ENCODE assay signal across 13 cellular contexts in the genomic region with DNA sequence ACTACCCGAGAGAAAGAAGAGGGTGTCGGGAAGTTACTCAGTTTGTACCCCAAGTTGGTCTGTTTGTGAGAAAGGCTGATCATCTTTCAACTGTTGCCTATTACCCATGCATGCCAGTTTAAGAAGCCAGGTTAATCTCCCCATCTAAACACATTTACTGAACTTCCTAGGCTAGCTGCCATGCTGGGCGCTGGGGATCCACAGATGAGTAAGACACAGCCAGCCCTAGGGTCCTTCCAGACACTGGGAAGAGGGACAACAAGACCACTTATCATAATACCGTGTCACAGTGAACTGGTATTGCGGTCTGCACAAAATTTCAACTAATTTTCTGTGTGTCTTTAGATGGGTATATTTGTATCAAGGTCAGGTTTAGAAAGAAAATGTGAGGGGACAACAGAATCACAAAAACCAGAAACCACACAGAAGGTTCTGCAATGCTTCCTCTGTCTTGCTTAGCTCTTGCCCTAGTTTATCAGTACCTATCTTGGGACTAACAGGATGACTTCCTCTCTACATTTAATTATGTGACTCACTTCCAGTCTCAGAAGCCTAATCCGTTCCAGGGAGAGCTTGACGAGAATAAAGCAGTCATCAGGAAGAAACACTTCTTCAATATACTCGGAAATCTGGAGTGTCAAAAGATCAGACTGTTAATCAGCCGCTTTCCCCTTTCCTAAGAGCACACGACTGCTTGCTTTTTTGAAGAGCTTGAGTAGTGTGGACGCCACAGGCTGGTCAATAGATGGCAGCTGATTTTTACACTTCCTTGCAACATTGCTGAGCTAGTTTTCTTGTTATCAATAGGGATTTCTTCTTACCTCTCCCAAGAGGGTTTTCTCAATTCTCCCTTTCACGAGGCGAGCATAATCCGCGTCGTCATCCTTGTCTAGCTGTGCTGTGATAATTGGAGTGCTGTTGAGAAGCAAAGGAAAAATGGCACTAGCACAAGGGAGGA. TPM values are rescaled to one million over a fixed set of nuclear protein-coding genes. Genes with fewer than 3 reads are reported as not detected.
A peak's percentile ranks its signal among the peaks of the same experiment; 100 is the strongest.
DNase-seq lines count a peak whose midpoint lies in the region; ATAC-seq, FAIRE-seq and TF ChIP-seq lines count a peak whose summit lies in the region.
"Had no signal": no experiment of that assay in that cellular context is flagged by ENCODE, and none has a peak within 500 bp of the region (broad histone marks: within the 10 kb centered on the region; RNA-seq: fewer than 3 reads in every experiment).

No MANE protein-coding gene starts in this region.

- H3K27ac Mint-ChIP-seq in activated naive CD8-positive, alpha-beta T cell treated with anti-CD3 and anti-CD28 coated beads for 36 hours, result no peak overlapping the region
- H3K27ac Mint-ChIP-seq: activated CD8-positive, alpha-beta T cell treated with anti-CD3 and anti-CD28 coated beads for 36 hours; activated naive CD8-positive, alpha-beta T cell treated with anti-CD3 and anti-CD28 coated beads, Interleukin-2, amount 10 ng/mL, durations not matched to agents 7 days and 5 days; IgD-negative memory B cell; stimulated activated naive CD8-positive, alpha-beta T cell treated with anti-CD3 and anti-CD28 coated beads, Interleukin-15, Interleukin-2, amounts not matched to agents 100 ng/mL and 50 ng/mL, for 24 hours had no signal

- H3K4me1 ChIP-seq in ACC112 (ENCODE audit: control insufficient read depth, insufficient read depth, low read length, unreplicated experiment) (peaks cover 20% of the 10 kb centered on the region), hepatocyte (ENCODE audit: insufficient read depth) (no peaks in the 10 kb centered on the region)

- H3K36me3 Mint-ChIP-seq in activated naive CD8-positive, alpha-beta T cell treated with anti-CD3 and anti-CD28 coated beads for 36 hours, result peaks cover 13% of the 10 kb centered on the region

- H3K27me3 ChIP-seq in ACC112 (ENCODE audit: insufficient read depth, low read length), result no peaks in the 10 kb centered on the region
- no peaks in the 10 kb centered on the region for H3K27me3 ChIP-seq in hepatocyte

- H3K9me2 ChIP-seq in hepatocyte (replicated peaks; ENCODE audit: insufficient read depth), result no peaks in the 10 kb centered on the region

- H3K79me2 ChIP-seq in ACC112 (ENCODE audit: control insufficient read depth, insufficient read depth, low read length, unreplicated experiment), result no peaks in the 10 kb centered on the region
- no peaks in the 10 kb centered on the region for H3K79me2 ChIP-seq in hepatocyte

- DNase-seq in H54 (ENCODE audit: insufficient read length, low spot score) (peak; percentile 39), amniotic epithelial cell (ENCODE audit: low read depth) (peak; percentile 74), left lobe of liver (ENCODE audit: low spot score) (no peak), hepatocyte (ENCODE audit: low spot score) (no peak), sciatic nerve (ENCODE audit: low spot score) (no peak)
- no peak for DNase-seq in activated naive CD8-positive, alpha-beta T cell treated with anti-CD3 and anti-CD28 coated beads for 36 hours
- DNase-seq: activated CD8-positive, alpha-beta T cell treated with anti-CD3 and anti-CD28 coated beads for 36 hours; activated naive CD8-positive, alpha-beta T cell treated with anti-CD3 and anti-CD28 coated beads, Interleukin-2, amount 10 ng/mL, durations not matched to agents 7 days and 5 days; CD4-positive, CD25-positive, alpha-beta regulatory T cell had no signal

- no peak for TF ChIP-seq CTCF in hepatocyte (IDR thresholded peaks at IDR 0.05; ENCODE audit: poor library complexity)

- no peaks in the 10 kb centered on the region for H3K9me3 Mint-ChIP-seq in activated naive CD8-positive, alpha-beta T cell treated with anti-CD3 and anti-CD28 coated beads for 36 hours
- H3K9me3 Mint-ChIP-seq: activated CD8-positive, alpha-beta T cell treated with anti-CD3 and anti-CD28 coated beads for 36 hours; activated naive CD8-positive, alpha-beta T cell treated with anti-CD3 and anti-CD28 coated beads, Interleukin-2, amount 10 ng/mL, durations not matched to agents 7 days and 5 days; CD4-positive, CD25-positive, alpha-beta regulatory T cell; IgD-negative memory B cell; stimulated activated naive CD8-positive, alpha-beta T cell treated with anti-CD3 and anti-CD28 coated beads, Interleukin-15, Interleukin-2, amounts not matched to agents 100 ng/mL and 50 ng/mL, for 24 hours had no signal

- H4K20me1 ChIP-seq in hepatocyte (ENCODE audit: insufficient read depth, poor library complexity, severe bottlenecking), result no peaks in the 10 kb centered on the region

- H3K4me3 ChIP-seq in ACC112 (ENCODE audit: low read depth, low read length), result no peak overlapping the region
- no peak overlapping the region for H3K4me3 ChIP-seq in hepatocyte

- H3K27ac ChIP-seq in ACC112 (ENCODE audit: low read depth, low read length) (peak overlapping the region; percentile 56), hepatocyte (no peak overlapping the region)

- H3K27me3 Mint-ChIP-seq in activated naive CD8-positive, alpha-beta T cell treated with anti-CD3 and anti-CD28 coated beads for 36 hours, result no peaks in the 10 kb centered on the region
- H3K27me3 Mint-ChIP-seq: activated CD8-positive, alpha-beta T cell treated with anti-CD3 and anti-CD28 coated beads for 36 hours; activated naive CD8-positive, alpha-beta T cell treated with anti-CD3 and anti-CD28 coated beads, Interleukin-2, amount 10 ng/mL, durations not matched to agents 7 days and 5 days; CD4-positive, CD25-positive, alpha-beta regulatory T cell; IgD-negative memory B cell; stimulated activated naive CD8-positive, alpha-beta T cell treated with anti-CD3 and anti-CD28 coated beads, Interleukin-15, Interleukin-2, amounts not matched to agents 100 ng/mL and 50 ng/mL, for 24 hours had no signal

- H3K4me1 Mint-ChIP-seq in activated naive CD8-positive, alpha-beta T cell treated with anti-CD3 and anti-CD28 coated beads for 36 hours, result no peaks in the 10 kb centered on the region
- H3K4me1 Mint-ChIP-seq: activated naive CD8-positive, alpha-beta T cell treated with anti-CD3 and anti-CD28 coated beads, Interleukin-2, amount 10 ng/mL, durations not matched to agents 7 days and 5 days; CD4-positive, CD25-positive, alpha-beta regulatory T cell; IgD-negative memory B cell had no signal

- H3K36me3 ChIP-seq in ACC112 (ENCODE audit: insufficient read depth, low read length) (peaks cover 20% of the 10 kb centered on the region), hepatocyte (replicated peaks; ENCODE audit: insufficient read depth, low read depth) (no peaks in the 10 kb centered on the region)

- ATAC-seq in left lobe of liver, result peak; percentile 55
- no peak for ATAC-seq in GM21619 (IDR thresholded peaks at IDR 0.05; ENCODE audit: unreplicated experiment)
- no peak for ATAC-seq in sciatic nerve
- ATAC-seq: activated CD8-positive, alpha-beta T cell treated with anti-CD3 and anti-CD28 coated beads for 36 hours had no signal

- H3K4me2 ChIP-seq in hepatocyte, result no peak overlapping the region

- peak; percentile 27 for FAIRE-seq in H54 (lab: Jason Lieb, UNC)

- WGBS in hepatocyte (ENCODE audit: low lambda C conversion rate, missing lambda C conversion rate), result 81% methylated on average over 16 of the region's 16 CpGs

- H2AFZ ChIP-seq in ACC112 (ENCODE audit: low read length, unreplicated experiment) (no peak overlapping the region), hepatocyte (no peak overlapping the region)

- intact Hi-C loops in sciatic nerve (cut with DNase I), result loop anchor here (5.0 to 10.0 kb wide), 2 partner anchors 86 to 139 kb away; no protein-coding TSS in a partner anchor

- H3K9me3 ChIP-seq in hepatocyte (ENCODE audit: low read depth), result no peaks in the 10 kb centered on the region

- H3K4me3 Mint-ChIP-seq in activated naive CD8-positive, alpha-beta T cell treated with anti-CD3 and anti-CD28 coated beads for 36 hours, result no peak overlapping the region
- H3K4me3 Mint-ChIP-seq: activated CD8-positive, alpha-beta T cell treated with anti-CD3 and anti-CD28 coated beads for 36 hours; activated naive CD8-positive, alpha-beta T cell treated with anti-CD3 and anti-CD28 coated beads, Interleukin-2, amount 10 ng/mL, durations not matched to agents 7 days and 5 days; CD4-positive, CD25-positive, alpha-beta regulatory T cell; IgD-negative memory B cell; stimulated activated naive CD8-positive, alpha-beta T cell treated with anti-CD3 and anti-CD28 coated beads, Interleukin-15, Interleukin-2, amounts not matched to agents 100 ng/mL and 50 ng/mL, for 24 hours had no signal

- TF ChIP-seq POLR2A in H54 (IDR thresholded peaks at IDR 0.05; ENCODE audit: low read depth, low read length), result no peak

RNA-seq across cellular contexts. Expression of a gene that starts 45.7 kb away (rescaled TPM):
- total RNA-seq in left lobe of liver, result 5.6 TPM
- total RNA-seq in activated naive CD8-positive, alpha-beta T cell treated with anti-CD3 and anti-CD28 coated beads for 36 hours, result 10 to 100 TPM; 25.2 to 26.7 TPM
- total RNA-seq in hepatocyte, result 9.8 and 10.8 TPM in 2 replicates
- polyA plus RNA-seq in hepatocyte, result 8.0 and 8.7 TPM in 2 replicates
- 12.6 TPM for total RNA-seq in sciatic nerve

RNA-seq across cellular contexts. Expression of a gene that starts 50.0 kb away (rescaled TPM):
- total RNA-seq in left lobe of liver, result 398 TPM
- total RNA-seq in activated naive CD8-positive, alpha-beta T cell treated with anti-CD3 and anti-CD28 coated beads for 36 hours, result 1,000 to 10,000 TPM; 2,309 to 2,336 TPM
- 2,225 and 2,372 TPM in 2 replicates for total RNA-seq in hepatocyte
- 391 and 461 TPM in 2 replicates for polyA plus RNA-seq in hepatocyte
- total RNA-seq in sciatic nerve, result 1,000 TPM

RNA-seq across cellular contexts. Expression of a gene that starts 57.1 kb away (rescaled TPM):
- total RNA-seq in left lobe of liver, result 9.3 TPM
- total RNA-seq in activated naive CD8-positive, alpha-beta T cell treated with anti-CD3 and anti-CD28 coated beads for 36 hours, result 1 to 10 TPM; 1.6 to 2.1 TPM
- 23.6 and 29.3 TPM in 2 replicates for total RNA-seq in hepatocyte
- 14.7 and 15.5 TPM in 2 replicates for polyA plus RNA-seq in hepatocyte
- total RNA-seq in sciatic nerve, result 31.3 TPM

Comparison
In these comparisons a context has a peak if more than half of its experiments do, and no peak if none do; other contexts are left out.
1. DNase-seq: peak in H54 (single experiment) and amniotic epithelial cell (single experiment); none in left lobe of liver (single experiment), activated naive CD8-positive, alpha-beta T cell treated with anti-CD3 and anti-CD28 coated beads for 36 hours (single experiment), hepatocyte (single experiment) and sciatic nerve (single experiment).